In the genomic region with DNA sequence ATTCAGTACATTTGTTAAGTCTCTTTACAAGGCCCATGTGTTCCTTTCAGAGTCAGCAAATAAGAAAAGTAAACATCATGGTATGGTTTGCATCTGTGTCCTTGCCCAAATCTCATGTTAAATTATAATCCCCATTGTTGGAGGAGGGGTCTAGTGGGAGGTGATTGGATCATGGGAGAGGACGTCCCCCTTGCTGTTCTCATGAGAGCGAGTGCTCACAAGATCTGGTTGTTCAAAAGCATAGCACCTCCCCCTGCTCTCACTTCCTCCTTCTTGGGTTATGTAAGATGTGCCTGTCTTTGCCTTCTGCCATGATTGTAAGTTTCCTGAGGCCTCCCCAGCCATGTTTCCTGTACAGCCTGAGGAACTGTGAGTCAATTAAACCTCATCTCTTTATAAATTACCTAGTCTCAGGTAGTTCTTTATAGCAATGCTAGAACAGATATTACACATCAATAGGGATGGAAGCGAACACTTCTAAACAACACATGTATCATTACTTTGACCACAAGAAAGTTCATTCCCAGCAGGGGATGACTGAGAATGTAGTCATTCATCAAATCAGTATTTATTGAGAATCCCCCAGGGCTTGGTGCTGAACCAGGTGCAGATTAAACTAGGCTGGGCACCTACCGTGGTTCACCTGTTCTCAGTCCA, we compare ENCODE assay signal across 10 cellular contexts. TPM values are rescaled to one million over a fixed set of nuclear protein-coding genes. Genes with fewer than 3 reads are reported as not detected.
DNase-seq lines count a peak whose midpoint lies in the region; ATAC-seq and TF ChIP-seq lines count a peak whose summit lies in the region.
"Had no signal": no experiment of that assay in that cellular context is flagged by ENCODE, and none has a peak within 500 bp of the region (broad histone marks: within the 10 kb centered on the region; RNA-seq: fewer than 3 reads in every experiment).

No MANE protein-coding gene starts in this region.

- H3K4me3 ChIP-seq in PC-3 (ENCODE audit: low read length) (no peak overlapping the region), mucosa of stomach (ENCODE audit: low read length) (no peak overlapping the region)
- H3K4me3 ChIP-seq: suprapubic skin had no signal

- DNase-seq in PC-3 (peak; percentile 66), GOT3 (lab: John Stamatoyannopoulos, UW) (no peak), NCI-H2227 treated with DMSO at 0.1 percent for 48 hours (lab: John Stamatoyannopoulos, UW) (no peak), NCI-H446 treated with DMSO at 0.1 percent for 48 hours (lab: John Stamatoyannopoulos, UW) (no peak), NCI-H1105 (lab: John Stamatoyannopoulos, UW) (no peak)
- DNase-seq: activated naive CD8-positive, alpha-beta T cell treated with anti-CD3 and anti-CD28 coated beads, Interleukin-2, amount 10 ng/mL, durations not matched to agents 7 days and 5 days had no signal

- no peaks in the 10 kb centered on the region for H3F3A ChIP-seq in PC-3 (ENCODE audit: low read length, unreplicated experiment)

- H3K27me3 ChIP-seq in PC-3 (ENCODE audit: low read length) (no peaks in the 10 kb centered on the region), mucosa of stomach (ENCODE audit: control insufficient read depth, insufficient read depth, low read length) (peaks cover 5% of the 10 kb centered on the region)
- H3K27me3 ChIP-seq: suprapubic skin had no signal

- H4K20me1 ChIP-seq in PC-3 (ENCODE audit: low read length) = no peaks in the 10 kb centered on the region

- H3K4me1 ChIP-seq in PC-3 (ENCODE audit: insufficient read depth, low read length) = peaks cover 17% of the 10 kb centered on the region
- H3K4me1 ChIP-seq in mucosa of stomach (ENCODE audit: control insufficient read depth, insufficient read depth, low read length) = peaks cover 30% of the 10 kb centered on the region

- peak overlapping the region; percentile 33; the same call in 1 of the 2 replicates for H3K4me2 ChIP-seq in PC-3 (ENCODE audit: low read length)

- peak overlapping the region; percentile 21 for H2AFZ ChIP-seq in PC-3 (ENCODE audit: low read length)

- H3K9me2 ChIP-seq in PC-3 (replicated peaks; ENCODE audit: low read length) = no peaks in the 10 kb centered on the region

- H3K9me3 ChIP-seq in PC-3 (ENCODE audit: low read length) (no peaks in the 10 kb centered on the region), mucosa of stomach (ENCODE audit: control insufficient read depth, low read length) (no peaks in the 10 kb centered on the region)
- H3K9me3 ChIP-seq: suprapubic skin had no signal

- no TSS peak for BruUV-seq in PC-3 (replicated peaks; lab: Mats Ljungman, UMichigan)

- intact Hi-C loops in PC-3 (cut with micrococcal nuclease) = no loop called here

- no peak for TF ChIP-seq CTCF in PC-3 (conservative IDR thresholded peaks at IDR 0.05; ENCODE audit: low read depth, low read length)

- CTCF ChIA-PET in PC-3 (lab: Charles Lee) = no interaction called here

- ATAC-seq in GM18870 (IDR thresholded peaks at IDR 0.05; ENCODE audit: unreplicated experiment) (peak; percentile 49), HG02870 (IDR thresholded peaks at IDR 0.05; ENCODE audit: unreplicated experiment) (peak; percentile 47), PC-3 (no peak)

- H3K36me3 ChIP-seq in PC-3 (ENCODE audit: low read depth, low read length) (no peaks in the 10 kb centered on the region), mucosa of stomach (ENCODE audit: control insufficient read depth, insufficient read depth, low read length) (no peaks in the 10 kb centered on the region)
- H3K36me3 ChIP-seq: suprapubic skin had no signal

- POLR2A ChIA-PET in PC-3 (lab: Charles Lee; ENCODE audit: unreplicated experiment) = no interaction called here

- H3K9ac ChIP-seq in PC-3 (ENCODE audit: low read length) = peak overlapping the region; percentile 31; the same call in 1 of the 2 replicates
- H3K9ac ChIP-seq in mucosa of stomach (ENCODE audit: low read length) = peak overlapping the region; percentile 1

- H3K79me2 ChIP-seq in PC-3 (ENCODE audit: low read length) = no peaks in the 10 kb centered on the region

- peak overlapping the region; percentile 89 for H3K27ac ChIP-seq in PC-3 (ENCODE audit: low read length)
- H3K27ac ChIP-seq: suprapubic skin had no signal

RNA-seq across cellular contexts. Expression of a gene that starts 4.1 kb away (rescaled TPM):
- 0.04 and 0.12 TPM in 2 replicates for total RNA-seq in PC-3 (2014; rRNA removed)

RNA-seq across cellular contexts. Expression of a gene that starts 15.4 kb away (rescaled TPM):
- 11.4 and 21.1 TPM in 2 replicates for total RNA-seq in PC-3 (2014; rRNA removed)

RNA-seq across cellular contexts. Expression of a gene that starts 15.7 kb away (rescaled TPM):
- total RNA-seq in PC-3 (2014; rRNA removed) = 10.2 and 13.8 TPM in 2 replicates
